ENCODE assay signal across 1 cellular context in genomic region chr1:32813941-32814739, GRCh38.
TF ChIP-seq lines count a peak whose summit lies in the region.

No MANE protein-coding gene starts in this region.

TF ChIP-seq in K562, 482 proteins besides CTCF, POLR2A, EP300 and RAD21 (continued from another document and continues in another):
- TF ChIP-seq ZNF407 (IDR thresholded peaks at IDR 0.05; ENCODE audit: low read depth) (0 out of 2 replicates have a peak, but pooled peaks have one; percentile 15), BMI1 (IDR thresholded peaks at IDR 0.05; ENCODE audit: low read length) (no peak), CEBPZ (IDR thresholded peaks at IDR 0.05; ENCODE audit: borderline replicate concordance, low read depth, low read length) (no peak), CXXC5 (CRISPR knock-in tag; IDR thresholded peaks at IDR 0.05) (no peak), KDM5B (IDR thresholded peaks at IDR 0.05; ENCODE audit: insufficient replicate concordance, low read depth, low read length) (no peak), BRD9 (IDR thresholded peaks at IDR 0.05; ENCODE audit: low read depth, partially characterized antibody) (peak; percentile 82), E4F1 (CRISPR knock-in tag; IDR thresholded peaks at IDR 0.05; ENCODE audit: borderline replicate concordance) (no peak), NELFE (IDR thresholded peaks at IDR 0.05; ENCODE audit: insufficient read depth, insufficient read length) (no peak), FUS (optimal IDR thresholded peaks at IDR 0.05; ENCODE audit: low read depth, low read length) (no peak), ETV5 (CRISPR knock-in tag; IDR thresholded peaks at IDR 0.05; ENCODE audit: low read depth) (no peak), HNRNPUL1 (IDR thresholded peaks at IDR 0.05; ENCODE audit: low read length) (no peak), EWSR1 (IDR thresholded peaks at IDR 0.05; ENCODE audit: borderline replicate concordance, low read depth, partially characterized antibody) (no peak), SMARCA5 (IDR thresholded peaks at IDR 0.05) (peak; percentile 29; the same call in 1 of the 2 replicates), SMC3 (conservative IDR thresholded peaks at IDR 0.05; ENCODE audit: insufficient read depth, low read depth, low read length) (no peak), RBM15 (IDR thresholded peaks at IDR 0.05; ENCODE audit: insufficient read depth, low read length) (no peak), ZNF232 (CRISPR knock-in tag; IDR thresholded peaks at IDR 0.05) (no peak), RBM25 (IDR thresholded peaks at IDR 0.05; ENCODE audit: low read depth, low read length, severe bottlenecking) (no peak), SP1 (CRISPR knock-in tag; IDR thresholded peaks at IDR 0.05) (peak; percentile 49; the same call in 1 of the 2 replicates), GATA2 (CRISPR knock-in tag; IDR thresholded peaks at IDR 0.05) (no peak), CCAR2 (IDR thresholded peaks at IDR 0.05; ENCODE audit: low read depth, low read length) (no peak), NKRF (IDR thresholded peaks at IDR 0.05; ENCODE audit: borderline replicate concordance) (peak; percentile 66), SREBF2 (CRISPR knock-in tag; IDR thresholded peaks at IDR 0.05) (no peak), ILK (tag; IDR thresholded peaks at IDR 0.05; ENCODE audit: borderline replicate concordance, low read depth) (no peak)
- TF ChIP-seq, protein P1, sequence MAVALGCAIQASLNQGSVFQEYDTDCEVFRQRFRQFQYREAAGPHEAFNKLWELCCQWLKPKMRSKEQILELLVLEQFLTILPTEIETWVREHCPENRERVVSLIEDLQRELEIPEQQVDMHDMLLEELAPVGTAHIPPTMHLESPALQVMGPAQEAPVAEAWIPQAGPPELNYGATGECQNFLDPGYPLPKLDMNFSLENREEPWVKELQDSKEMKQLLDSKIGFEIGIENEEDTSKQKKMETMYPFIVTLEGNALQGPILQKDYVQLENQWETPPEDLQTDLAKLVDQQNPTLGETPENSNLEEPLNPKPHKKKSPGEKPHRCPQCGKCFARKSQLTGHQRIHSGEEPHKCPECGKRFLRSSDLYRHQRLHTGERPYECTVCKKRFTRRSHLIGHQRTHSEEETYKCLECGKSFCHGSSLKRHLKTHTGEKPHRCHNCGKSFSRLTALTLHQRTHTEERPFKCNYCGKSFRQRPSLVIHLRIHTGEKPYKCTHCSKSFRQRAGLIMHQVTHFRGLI (CRISPR knock-in tag; IDR thresholded peaks at IDR 0.05) = no peak
- TF ChIP-seq, protein P2, sequence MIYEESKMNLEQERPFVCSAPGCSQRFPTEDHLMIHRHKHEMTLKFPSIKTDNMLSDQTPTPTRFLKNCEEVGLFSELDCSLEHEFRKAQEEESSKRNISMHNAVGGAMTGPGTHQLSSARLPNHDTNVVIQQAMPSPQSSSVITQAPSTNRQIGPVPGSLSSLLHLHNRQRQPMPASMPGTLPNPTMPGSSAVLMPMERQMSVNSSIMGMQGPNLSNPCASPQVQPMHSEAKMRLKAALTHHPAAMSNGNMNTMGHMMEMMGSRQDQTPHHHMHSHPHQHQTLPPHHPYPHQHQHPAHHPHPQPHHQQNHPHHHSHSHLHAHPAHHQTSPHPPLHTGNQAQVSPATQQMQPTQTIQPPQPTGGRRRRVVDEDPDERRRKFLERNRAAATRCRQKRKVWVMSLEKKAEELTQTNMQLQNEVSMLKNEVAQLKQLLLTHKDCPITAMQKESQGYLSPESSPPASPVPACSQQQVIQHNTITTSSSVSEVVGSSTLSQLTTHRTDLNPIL (CRISPR knock-in tag; IDR thresholded peaks at IDR 0.05) = no peak
- TF ChIP-seq, protein P3, sequence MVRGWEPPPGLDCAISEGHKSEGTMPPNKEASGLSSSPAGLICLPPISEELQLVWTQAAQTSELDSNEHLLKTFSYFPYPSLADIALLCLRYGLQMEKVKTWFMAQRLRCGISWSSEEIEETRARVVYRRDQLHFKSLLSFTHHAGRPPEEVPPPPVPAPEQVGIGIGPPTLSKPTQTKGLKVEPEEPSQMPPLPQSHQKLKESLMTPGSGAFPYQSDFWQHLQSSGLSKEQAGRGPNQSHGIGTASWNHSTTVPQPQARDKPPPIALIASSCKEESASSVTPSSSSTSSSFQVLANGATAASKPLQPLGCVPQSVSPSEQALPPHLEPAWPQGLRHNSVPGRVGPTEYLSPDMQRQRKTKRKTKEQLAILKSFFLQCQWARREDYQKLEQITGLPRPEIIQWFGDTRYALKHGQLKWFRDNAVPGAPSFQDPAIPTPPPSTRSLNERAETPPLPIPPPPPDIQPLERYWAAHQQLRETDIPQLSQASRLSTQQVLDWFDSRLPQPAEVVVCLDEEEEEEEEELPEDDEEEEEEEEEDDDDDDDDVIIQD (CRISPR knock-in tag; IDR thresholded peaks at IDR 0.05) = no peak
- TF ChIP-seq, protein P4, sequence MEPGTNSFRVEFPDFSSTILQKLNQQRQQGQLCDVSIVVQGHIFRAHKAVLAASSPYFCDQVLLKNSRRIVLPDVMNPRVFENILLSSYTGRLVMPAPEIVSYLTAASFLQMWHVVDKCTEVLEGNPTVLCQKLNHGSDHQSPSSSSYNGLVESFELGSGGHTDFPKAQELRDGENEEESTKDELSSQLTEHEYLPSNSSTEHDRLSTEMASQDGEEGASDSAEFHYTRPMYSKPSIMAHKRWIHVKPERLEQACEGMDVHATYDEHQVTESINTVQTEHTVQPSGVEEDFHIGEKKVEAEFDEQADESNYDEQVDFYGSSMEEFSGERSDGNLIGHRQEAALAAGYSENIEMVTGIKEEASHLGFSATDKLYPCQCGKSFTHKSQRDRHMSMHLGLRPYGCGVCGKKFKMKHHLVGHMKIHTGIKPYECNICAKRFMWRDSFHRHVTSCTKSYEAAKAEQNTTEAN (CRISPR knock-in tag; IDR thresholded peaks at IDR 0.05) = no peak
- TF ChIP-seq, protein P5, sequence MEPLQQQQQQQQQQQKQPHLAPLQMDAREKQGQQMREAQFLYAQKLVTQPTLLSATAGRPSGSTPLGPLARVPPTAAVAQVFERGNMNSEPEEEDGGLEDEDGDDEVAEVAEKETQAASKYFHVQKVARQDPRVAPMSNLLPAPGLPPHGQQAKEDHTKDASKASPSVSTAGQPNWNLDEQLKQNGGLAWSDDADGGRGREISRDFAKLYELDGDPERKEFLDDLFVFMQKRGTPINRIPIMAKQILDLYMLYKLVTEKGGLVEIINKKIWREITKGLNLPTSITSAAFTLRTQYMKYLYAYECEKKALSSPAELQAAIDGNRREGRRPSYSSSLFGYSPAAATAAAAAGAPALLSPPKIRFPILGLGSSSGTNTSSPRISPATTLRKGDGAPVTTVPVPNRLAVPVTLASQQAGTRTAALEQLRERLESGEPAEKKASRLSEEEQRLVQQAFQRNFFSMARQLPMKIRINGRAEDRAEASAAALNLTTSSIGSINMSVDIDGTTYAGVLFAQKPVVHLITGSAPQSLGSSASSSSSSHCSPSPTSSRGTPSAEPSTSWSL (CRISPR knock-in tag; IDR thresholded peaks at IDR 0.05; ENCODE audit: borderline replicate concordance) = no peak
